In genomic region chr12:77947746-77948145, GRCh38 we compare ENCODE assay signal across 10 cellular contexts.
"Had no signal": no experiment of that assay in that cellular context is flagged by ENCODE, and none has a peak within 500 bp of the region (broad histone marks: within the 10 kb centered on the region; RNA-seq: fewer than 3 reads in every experiment).

No MANE protein-coding gene starts in this region.

- H3K27ac ChIP-seq: gastrocnemius medialis, left ventricle myocardium inferior, right atrium auricular region had no signal

- H3K9me3 ChIP-seq: gastrocnemius medialis, left ventricle myocardium inferior, right atrium auricular region, tibial artery had no signal

- H3K27me3 ChIP-seq: gastrocnemius medialis, right atrium auricular region, tibial artery had no signal

- H3K4me3 ChIP-seq: gastrocnemius medialis, left ventricle myocardium inferior, right atrium auricular region, tibial artery had no signal

- ATAC-seq: activated CD4-positive, CD25-positive, alpha-beta regulatory T cell treated with anti-CD3 and anti-CD28 coated beads, Interleukin-2, amount 50 U/mL, for 24 hours; activated CD8-positive, alpha-beta memory T cell treated with anti-CD3 and anti-CD28 coated beads, Interleukin-2, amount 10 ng/mL, durations not matched to agents 7 days and 5 days; gastrocnemius medialis; stimulated activated memory B cell treated with anti-CD40 and anti-IgM and Interleukin-4, amounts not matched to agents 10 μg/mL and 1 μg/mL and 100 μg/mL, for 72 hours had no signal

- H3K36me3 ChIP-seq: gastrocnemius medialis, left ventricle myocardium inferior, right atrium auricular region, tibial artery had no signal

- DNase-seq: activated CD8-positive, alpha-beta memory T cell treated with anti-CD3 and anti-CD28 coated beads, Interleukin-2, amount 10 ng/mL, durations not matched to agents 7 days and 5 days; activated effector memory CD4-positive, alpha-beta T cell treated with Interleukin-2 at 50 U/mL for 16 hours; activated T-cell treated with anti-CD3 and anti-CD28 coated beads, Interleukin-2, amount 50 U/mL, for 24 hours; gastrocnemius medialis; islet precursor cell; left ventricle myocardium inferior; tibial artery had no signal
